12 cellular contexts compared by ENCODE assay signal in genomic region chr18:58784601-58785137, GRCh38.
DNase-seq lines count a peak whose midpoint lies in the region; ATAC-seq and TF ChIP-seq lines count a peak whose summit lies in the region.
"Had no signal": no experiment of that assay in that cellular context is flagged by ENCODE, and none has a peak within 500 bp of the region (broad histone marks: within the 10 kb centered on the region; RNA-seq: fewer than 3 reads in every experiment).

No MANE protein-coding gene starts in this region.

- RAD21 ChIA-PET in HCT116 (lab: Charles Lee; ENCODE audit: low non-redundant PET in 1 of 2, low total read pairs in 2 of 2, uncharacterized antibody in 2 of 2, unreplicated experiment in 2 of 2): no interaction called here

- no peak overlapping the region for H3K9ac ChIP-seq in HCT116 (ENCODE audit: low read length)
- peak overlapping the region; percentile 87 for H3K9ac ChIP-seq in smooth muscle cell (ENCODE audit: low read depth)

- BruUV-seq in HCT116 (replicated peaks; lab: Mats Ljungman, UMichigan): no TSS peak

- no peak for ATAC-seq in HCT116
- peak; percentile 15 for ATAC-seq in foreskin keratinocyte
- ATAC-seq in HG02623 (IDR thresholded peaks at IDR 0.05; ENCODE audit: unreplicated experiment): no peak

- H3K4me1 ChIP-seq in HCT116 (ENCODE audit: control insufficient read depth in 1 of 2, insufficient read depth in 2 of 2, low read length in 2 of 2) (peaks cover 12 to 28% of the 10 kb centered on the region in 2 experiments), foreskin keratinocyte (peaks cover 26% of the 10 kb centered on the region), smooth muscle cell (ENCODE audit: low read depth) (peaks cover 26% of the 10 kb centered on the region)

- no peaks in the 10 kb centered on the region for H4K20me1 ChIP-seq in HCT116 (ENCODE audit: insufficient read depth)
- no peaks in the 10 kb centered on the region for H4K20me1 ChIP-seq in smooth muscle cell (ENCODE audit: low read depth)

- no peaks in the 10 kb centered on the region for H3K9me3 ChIP-seq in HCT116 (ENCODE audit: control insufficient read depth in 1 of 2, insufficient read depth in 1 of 2, low read depth in 1 of 2, low read length in 2 of 2)
- H3K9me3 ChIP-seq in smooth muscle cell (replicated peaks; ENCODE audit: low read depth): no peaks in the 10 kb centered on the region
- H3K9me3 ChIP-seq: HAP-1, neutrophil had no signal

- H3K4me3 ChIP-seq in HCT116 (replicated peaks in 1 of 2; ENCODE audit: low read depth in 1 of 2, low read length in 2 of 2): no peak overlapping the region
- H3K4me3 ChIP-seq in smooth muscle cell: no peak overlapping the region
- H3K4me3 ChIP-seq: HAP-1 had no signal

- TF ChIP-seq CTCF in HCT116 (IDR thresholded peaks at IDR 0.05 in 2 of 3, conservative IDR thresholded peaks at IDR 0.05 in 1 of 3; ENCODE audit: borderline replicate concordance in 1 of 3, insufficient read depth in 1 of 3, low read depth in 2 of 3, low read length in 2 of 3) (no peak), foreskin keratinocyte (conservative IDR thresholded peaks at IDR 0.05) (no peak), smooth muscle cell (IDR thresholded peaks at IDR 0.05; ENCODE audit: borderline replicate concordance, insufficient read depth, poor library complexity, severe bottlenecking) (no peak)

- TF ChIP-seq RAD21 in HCT116 (IDR thresholded peaks at IDR 0.05; ENCODE audit: low read depth): no peak

- POLR2A ChIA-PET in HCT116 (lab: Charles Lee): no interaction called here

- H3K79me2 ChIP-seq in HCT116 (ENCODE audit: insufficient read depth, low read length) (peaks cover 2% of the 10 kb centered on the region; the same call in 1 of the 2 replicates), smooth muscle cell (ENCODE audit: low read depth) (no peaks in the 10 kb centered on the region)

- H3K27me3 ChIP-seq in HCT116 (ENCODE audit: insufficient read depth, low read length): peaks cover 49% of the 10 kb centered on the region
- H3K27me3 ChIP-seq in foreskin keratinocyte: no peaks in the 10 kb centered on the region
- no peaks in the 10 kb centered on the region for H3K27me3 ChIP-seq in smooth muscle cell (ENCODE audit: low read depth)
- H3K27me3 ChIP-seq: neutrophil had no signal

- H3K9me2 ChIP-seq in HCT116 (ENCODE audit: insufficient read depth): no peaks in the 10 kb centered on the region

- intact Hi-C loops in HCT116 (cut with micrococcal nuclease): loop anchor here (5.0 kb wide), 2 partner anchors 78 to 618 kb away; partner anchors contain the start of gene ZNF532

- H2AFZ ChIP-seq in HCT116 (ENCODE audit: low read depth, low read length, poor library complexity, severe bottlenecking): no peak overlapping the region
- no peak overlapping the region for H2AFZ ChIP-seq in smooth muscle cell (ENCODE audit: low read depth)

- TF ChIP-seq POLR2A in HCT116 (IDR thresholded peaks at IDR 0.05; ENCODE audit: borderline replicate concordance, extremely low read depth, insufficient read depth, insufficient read length): no peak

- peaks cover 36% of the 10 kb centered on the region for H3F3A ChIP-seq in smooth muscle cell (ENCODE audit: low read depth)

- H3K36me3 ChIP-seq in HCT116 (ENCODE audit: control insufficient read depth in 1 of 2, insufficient read depth in 2 of 2, low read length in 2 of 2): no peaks in the 10 kb centered on the region
- H3K36me3 ChIP-seq in smooth muscle cell (ENCODE audit: low read depth): no peaks in the 10 kb centered on the region
- H3K36me3 ChIP-seq: HAP-1, neutrophil had no signal

- H3K4me2 ChIP-seq in HCT116 (ENCODE audit: low read length) (peak overlapping the region; percentile 44), smooth muscle cell (peak overlapping the region; percentile 53)

- CTCF ChIA-PET in HCT116 (lab: Charles Lee): interaction anchor here (0.6 to 1.8 kb wide), 4 partner anchors 15 to 523 kb away, joined by 3 to 7 read pairs (median 4); no protein-coding TSS in a partner anchor

- H3K27ac ChIP-seq in HCT116 (ENCODE audit: low read depth, low read length) (no peak overlapping the region), foreskin keratinocyte (peak overlapping the region; percentile 88), smooth muscle cell (ENCODE audit: low read depth) (peak overlapping the region; percentile 94)
- H3K27ac ChIP-seq: neutrophil had no signal

- DNase-seq in HCT116 (ENCODE audit: low read depth, low spot score): no peak
- peak; percentile 47 for DNase-seq in RPMI7951 (ENCODE audit: low read depth)
- DNase-seq in foreskin keratinocyte: no peak
- no peak for DNase-seq in smooth muscle cell (lab: John Stamatoyannopoulos, UW; ENCODE audit: unreplicated experiment)
- no peak for DNase-seq in occipital lobe (lab: John Stamatoyannopoulos, UW)
- DNase-seq in hepatic stellate cell (ENCODE audit: low spot score): no peak
- no peak for DNase-seq in COLO829 (ENCODE audit: low spot score)
- DNase-seq: hippocampal formation, NCI-H2081 treated with DMSO at 0.1 percent for 48 hours had no signal

- WGBS in smooth muscle cell (ENCODE audit: low lambda C conversion rate): 30% methylated on average over 15 of the region's 15 CpGs

TF ChIP-seq in HCT116, 20 proteins besides CTCF, POLR2A, EP300 and RAD21:
- TF ChIP-seq SP1 (IDR thresholded peaks at IDR 0.05; ENCODE audit: low read depth) (no peak), POLR2AphosphoS5 (IDR thresholded peaks at IDR 0.05; ENCODE audit: low read depth, low read length) (no peak), EZH2 (IDR thresholded peaks at IDR 0.05) (no peak), MAX (IDR thresholded peaks at IDR 0.05) (no peak), YY1 (IDR thresholded peaks at IDR 0.05; ENCODE audit: extremely low read depth, insufficient replicate concordance, low read depth, low read length) (no peak), ELF1 (IDR thresholded peaks at IDR 0.05; ENCODE audit: borderline replicate concordance, low read depth) (no peak), CBX3 (IDR thresholded peaks at IDR 0.05; ENCODE audit: low read depth) (no peak), CEBPB (IDR thresholded peaks at IDR 0.05; ENCODE audit: low read depth) (no peak), ATF3 (IDR thresholded peaks at IDR 0.05) (no peak), EGR1 (IDR thresholded peaks at IDR 0.05; ENCODE audit: low read depth) (no peak), EZH2phosphoT487 (IDR thresholded peaks at IDR 0.05; ENCODE audit: borderline replicate concordance) (no peak), ZFX (IDR thresholded peaks at IDR 0.05) (no peak), TCF7L2 (IDR thresholded peaks at IDR 0.05; ENCODE audit: borderline replicate concordance, extremely low read depth, insufficient read depth, insufficient read length) (no peak)
TF ChIP-seq in HCT116: peak in this region for 0.
